Comparison of ENCODE assay signal across 18 cellular contexts in the genomic region with DNA sequence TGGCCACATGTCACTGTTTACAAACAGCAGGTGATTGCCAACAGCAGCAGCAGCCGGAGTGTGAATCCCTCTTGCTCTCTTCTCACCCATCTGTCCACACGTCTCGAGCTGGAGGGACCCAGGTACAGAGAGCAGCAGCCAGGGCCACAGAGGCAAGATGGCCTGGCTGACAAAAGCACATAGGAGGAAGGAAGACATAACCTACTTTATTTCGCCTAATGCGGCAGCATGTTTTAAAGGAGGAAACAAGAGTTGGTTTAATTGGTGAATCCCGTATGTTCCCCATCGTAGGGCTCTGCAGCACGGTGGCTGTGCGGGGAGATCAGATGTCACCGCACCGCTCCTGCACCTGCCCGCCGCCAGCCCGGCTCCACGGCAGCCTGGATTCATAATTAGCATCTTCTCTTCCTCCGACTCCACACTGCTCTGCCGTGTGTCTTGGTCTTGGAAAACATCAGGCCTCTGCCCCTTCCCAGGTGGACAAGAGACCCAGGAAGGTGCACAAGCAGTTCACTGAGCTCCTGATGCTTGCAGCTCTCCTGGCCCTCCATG.
DNase-seq lines count a peak whose midpoint lies in the region; ATAC-seq and TF ChIP-seq lines count a peak whose summit lies in the region.
"Had no signal": no experiment of that assay in that cellular context is flagged by ENCODE, and none has a peak within 500 bp of the region (broad histone marks: within the 10 kb centered on the region; RNA-seq: fewer than 3 reads in every experiment).

No MANE protein-coding gene starts in this region.

- no peak overlapping the region for H3K27ac ChIP-seq in coronary artery
- H3K27ac ChIP-seq: ascending aorta, RWPE1, spleen, stomach had no signal

- no peak for TF ChIP-seq CTCF in coronary artery (IDR thresholded peaks at IDR 0.05)

- ATAC-seq in HG03571 (IDR thresholded peaks at IDR 0.05; ENCODE audit: unreplicated experiment) (no peak), HG02973 (IDR thresholded peaks at IDR 0.05; ENCODE audit: unreplicated experiment) (no peak), GM18907 (IDR thresholded peaks at IDR 0.05; ENCODE audit: unreplicated experiment) (no peak), HG03097 (IDR thresholded peaks at IDR 0.05; ENCODE audit: low FRiP score, unreplicated experiment) (no peak)
- ATAC-seq: activated naive CD4-positive, alpha-beta T cell treated with anti-CD3 and anti-CD28 coated beads, Interleukin-2, amount 50 U/mL, for 72 hours; GM12878; left lobe of liver had no signal

- DNase-seq in DMS153 treated with DMSO at 0.1 percent for 48 hours (lab: John Stamatoyannopoulos, UW; ENCODE audit: unreplicated experiment) (peak; percentile 87), NCI-H1092 treated with DMSO at 0.1 percent for 48 hours (lab: John Stamatoyannopoulos, UW) (peak; percentile 87), NCI-H2196 treated with DMSO at 0.1 percent for 48 hours (lab: John Stamatoyannopoulos, UW; ENCODE audit: unreplicated experiment) (peak; percentile 24), coronary artery (ENCODE audit: low spot score) (peak; percentile 45)
- DNase-seq: activated CD4-positive, CD25-positive, alpha-beta regulatory T cell treated with anti-CD3 and anti-CD28 coated beads, Interleukin-2, amount 50 U/mL, for 72 hours; CD4-positive, alpha-beta T cell; spleen; trophoblast cell had no signal

- H3K4me3 ChIP-seq in coronary artery = no peak overlapping the region
- H3K4me3 ChIP-seq: ascending aorta, GM12878, spleen, stomach had no signal

Comparison
In these comparisons a context has a peak if more than half of its experiments do, and no peak if none do; other contexts are left out.
1. DNase-seq: peak in every context shown above with its lines; median percentile 87 in DMS153 treated with DMSO at 0.1 percent for 48 hours; 87 in NCI-H1092 treated with DMSO at 0.1 percent for 48 hours; 45 in coronary artery; 24 in NCI-H2196 treated with DMSO at 0.1 percent for 48 hours.